In genomic region chr16:67872631-67873434, GRCh38 we compare ENCODE assay signal across 8 cellular contexts. TPM values are rescaled to one million over a fixed set of nuclear protein-coding genes. Genes with fewer than 3 reads are reported as not detected.
DNase-seq lines count a peak whose midpoint lies in the region; ATAC-seq and TF ChIP-seq lines count a peak whose summit lies in the region.

A gene with protein sequence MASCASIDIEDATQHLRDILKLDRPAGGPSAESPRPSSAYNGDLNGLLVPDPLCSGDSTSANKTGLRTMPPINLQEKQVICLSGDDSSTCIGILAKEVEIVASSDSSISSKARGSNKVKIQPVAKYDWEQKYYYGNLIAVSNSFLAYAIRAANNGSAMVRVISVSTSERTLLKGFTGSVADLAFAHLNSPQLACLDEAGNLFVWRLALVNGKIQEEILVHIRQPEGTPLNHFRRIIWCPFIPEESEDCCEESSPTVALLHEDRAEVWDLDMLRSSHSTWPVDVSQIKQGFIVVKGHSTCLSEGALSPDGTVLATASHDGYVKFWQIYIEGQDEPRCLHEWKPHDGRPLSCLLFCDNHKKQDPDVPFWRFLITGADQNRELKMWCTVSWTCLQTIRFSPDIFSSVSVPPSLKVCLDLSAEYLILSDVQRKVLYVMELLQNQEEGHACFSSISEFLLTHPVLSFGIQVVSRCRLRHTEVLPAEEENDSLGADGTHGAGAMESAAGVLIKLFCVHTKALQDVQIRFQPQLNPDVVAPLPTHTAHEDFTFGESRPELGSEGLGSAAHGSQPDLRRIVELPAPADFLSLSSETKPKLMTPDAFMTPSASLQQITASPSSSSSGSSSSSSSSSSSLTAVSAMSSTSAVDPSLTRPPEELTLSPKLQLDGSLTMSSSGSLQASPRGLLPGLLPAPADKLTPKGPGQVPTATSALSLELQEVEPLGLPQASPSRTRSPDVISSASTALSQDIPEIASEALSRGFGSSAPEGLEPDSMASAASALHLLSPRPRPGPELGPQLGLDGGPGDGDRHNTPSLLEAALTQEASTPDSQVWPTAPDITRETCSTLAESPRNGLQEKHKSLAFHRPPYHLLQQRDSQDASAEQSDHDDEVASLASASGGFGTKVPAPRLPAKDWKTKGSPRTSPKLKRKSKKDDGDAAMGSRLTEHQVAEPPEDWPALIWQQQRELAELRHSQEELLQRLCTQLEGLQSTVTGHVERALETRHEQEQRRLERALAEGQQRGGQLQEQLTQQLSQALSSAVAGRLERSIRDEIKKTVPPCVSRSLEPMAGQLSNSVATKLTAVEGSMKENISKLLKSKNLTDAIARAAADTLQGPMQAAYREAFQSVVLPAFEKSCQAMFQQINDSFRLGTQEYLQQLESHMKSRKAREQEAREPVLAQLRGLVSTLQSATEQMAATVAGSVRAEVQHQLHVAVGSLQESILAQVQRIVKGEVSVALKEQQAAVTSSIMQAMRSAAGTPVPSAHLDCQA (N-terminal part only) (plus strand): TSS chr16:67873052. CDS start chr16:67873262, 210 bp downstream.

- ATAC-seq in HG02588 (IDR thresholded peaks at IDR 0.05; ENCODE audit: unreplicated experiment), result peak; percentile 76

- H3K4me1 Mint-ChIP-seq in immature natural killer cell, result peaks cover 35 to 40% of the 10 kb centered on the region in 2 donors

- H3K36me3 ChIP-seq in smooth muscle cell (ENCODE audit: low read depth), result no peaks in the 10 kb centered on the region

- in situ Hi-C loops in GM13977 (cut with MboI; ENCODE audit: low pct_unique_long_range_greater_than_20kb, low sequenced_read_pairs, unreplicated experiment), result no loop called here

- peak within 1 kb of the TSS; percentile 86 to 94 (median 92) for H3K27ac Mint-ChIP-seq in immature natural killer cell

- DNase-seq in GM13977 (ENCODE audit: low spot score) (peak; percentile 95), NCI-H1930 (lab: John Stamatoyannopoulos, UW) (peak; percentile 33 to 66), cardiac fibroblast (ENCODE audit: low read depth in 2 of 2) (peak; percentile 83), immature natural killer cell (peak; percentile 89 to 90 (median 89)), smooth muscle cell (lab: John Stamatoyannopoulos, UW; ENCODE audit: unreplicated experiment) (peak; percentile 57), cerebellar nuclear complex (lab: John Stamatoyannopoulos, UW) (no peak)
- peak; percentile 74 to 85 (median 76) for DNase-seq in activated CD4-positive, CD25-positive, alpha-beta regulatory T cell (lab: John Stamatoyannopoulos, UW)

- H3K27ac ChIP-seq in smooth muscle cell (ENCODE audit: low read depth), result peak within 1 kb of the TSS; percentile 63

- peaks cover 36% of the 10 kb centered on the region for H4K20me1 ChIP-seq in smooth muscle cell (ENCODE audit: low read depth)

- peaks cover 38% of the 10 kb centered on the region for H3K79me2 ChIP-seq in smooth muscle cell (ENCODE audit: low read depth)

- peak within 1 kb of the TSS; percentile 100 for H3K4me2 ChIP-seq in smooth muscle cell

- H3K36me3 Mint-ChIP-seq in immature natural killer cell, result peaks cover 0 to 5% (median 1%) of the 10 kb centered on the region in 3 donors

- H3K27me3 Mint-ChIP-seq in immature natural killer cell (ENCODE audit: low read depth in 3 of 3), result peaks cover 0 to 11% (median 2%) of the 10 kb centered on the region in 3 donors

- peaks cover 13% of the 10 kb centered on the region for H3K4me1 ChIP-seq in smooth muscle cell (ENCODE audit: low read depth)

- peak within 1 kb of the TSS; percentile 89 to 93 (median 91) for H3K4me3 Mint-ChIP-seq in immature natural killer cell

- H2AFZ ChIP-seq in smooth muscle cell (ENCODE audit: low read depth), result peak within 1 kb of the TSS; percentile 39

- TF ChIP-seq CTCF in GM13977 (IDR thresholded peaks at IDR 0.05; ENCODE audit: extremely low read depth, insufficient read depth, missing control alignments) (no peak), cardiac fibroblast (IDR thresholded peaks at IDR 0.05; ENCODE audit: low read depth, low read length) (no peak), smooth muscle cell (IDR thresholded peaks at IDR 0.05; ENCODE audit: borderline replicate concordance, insufficient read depth, poor library complexity, severe bottlenecking) (no peak)

- H3K27me3 ChIP-seq in smooth muscle cell (ENCODE audit: low read depth), result no peaks in the 10 kb centered on the region

- H3K4me3 ChIP-seq in cardiac fibroblast (replicated peaks in 1 of 2; ENCODE audit: low read depth in 2 of 2, low read length in 2 of 2), result peak within 1 kb of the TSS; percentile 91 to 93
- H3K4me3 ChIP-seq in smooth muscle cell, result peak within 1 kb of the TSS; percentile 87

- H3K9ac ChIP-seq in smooth muscle cell (ENCODE audit: low read depth), result peak within 1 kb of the TSS; percentile 93

- no peaks in the 10 kb centered on the region for H3K9me3 ChIP-seq in smooth muscle cell (replicated peaks; ENCODE audit: low read depth)

- H3F3A ChIP-seq in smooth muscle cell (ENCODE audit: low read depth), result peaks cover 14% of the 10 kb centered on the region

- 8% methylated on average over 32 of the region's 72 CpGs for WGBS in smooth muscle cell (ENCODE audit: low lambda C conversion rate)

- no peaks in the 10 kb centered on the region for H3K9me3 Mint-ChIP-seq in immature natural killer cell

RNA-seq across cellular contexts. Expression of the gene that starts here (rescaled TPM):
- polyA plus RNA-seq in immature natural killer cell, result 10 to 100 TPM; 14.2 to 26.0 (median 23.8) TPM
- total RNA-seq in smooth muscle cell, result 35.5 and 46.3 TPM in 2 replicates
- 64.5 and 74.7 TPM in 2 replicates for polyA plus RNA-seq in smooth muscle cell

Comparison
In these comparisons a context has a peak if more than half of its experiments do, and no peak if none do; other contexts are left out.
1. DNase-seq: peak in GM13977 (single experiment), NCI-H1930 (2 of 2), activated CD4-positive, CD25-positive, alpha-beta regulatory T cell (4 of 4), cardiac fibroblast (2 of 2), immature natural killer cell (3 of 3) and smooth muscle cell (single experiment); none in cerebellar nuclear complex (0 of 2).